ENCODE assay signal across 21 cellular contexts in the genomic region with DNA sequence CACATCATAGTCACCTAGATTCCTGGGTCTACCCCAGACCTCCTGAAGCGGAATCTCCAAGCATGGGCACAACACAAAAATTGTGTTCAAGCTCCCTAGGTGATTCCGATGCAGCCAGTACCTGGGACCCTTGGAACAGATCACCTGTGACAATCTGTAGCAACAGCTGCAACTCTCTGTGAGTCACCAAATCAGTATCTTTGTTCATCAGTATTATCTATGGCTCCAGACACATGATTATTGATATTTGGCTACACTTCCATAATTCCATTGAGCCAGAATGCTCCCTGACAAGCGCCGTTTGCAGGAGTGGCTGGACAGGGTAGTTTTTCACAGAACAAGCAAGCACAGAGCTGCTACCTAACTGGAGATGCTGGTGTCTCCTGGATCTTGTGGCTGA. TPM values are rescaled to one million over a fixed set of nuclear protein-coding genes. Genes with fewer than 3 reads are reported as not detected.
DNase-seq lines count a peak whose midpoint lies in the region; ATAC-seq lines count a peak whose summit lies in the region.
"Had no signal": no experiment of that assay in that cellular context is flagged by ENCODE, and none has a peak within 500 bp of the region (broad histone marks: within the 10 kb centered on the region; RNA-seq: fewer than 3 reads in every experiment).

No MANE protein-coding gene starts in this region.

- H3K27ac ChIP-seq in duodenal mucosa (ENCODE audit: low read depth, low read length): no peak overlapping the region
- H3K27ac ChIP-seq: 22Rv1, BLaER1, C4-2B had no signal

- H3K27me3 ChIP-seq in duodenal mucosa (ENCODE audit: control insufficient read depth in 1 of 2, insufficient read depth in 2 of 2, low read length in 2 of 2): no peaks in the 10 kb centered on the region
- H3K27me3 ChIP-seq: BLaER1 had no signal

- peaks cover 0 to 7% of the 10 kb centered on the region in 2 donors for H3K36me3 ChIP-seq in duodenal mucosa (ENCODE audit: control insufficient read depth in 1 of 2, insufficient read depth in 2 of 2, low read length in 2 of 2)
- H3K36me3 ChIP-seq: BLaER1, HAP-1 had no signal

- peak overlapping the region; percentile 27 to 36 for H3K4me3 ChIP-seq in duodenal mucosa (ENCODE audit: low read depth in 1 of 2, low read length in 2 of 2)
- H3K4me3 ChIP-seq: BLaER1, GM12878, HAP-1 had no signal

- peak; percentile 14 for DNase-seq in activated effector memory CD4-positive, alpha-beta T cell treated with anti-CD3 and anti-CD28 coated beads, Interleukin-2, amount 50 U/mL, for 16 hours
- no peak for DNase-seq in activated effector memory CD4-positive, alpha-beta T cell treated with Interleukin-2 at 50 U/mL for 16 hours
- DNase-seq in posterior vena cava (ENCODE audit: low spot score) (peak; percentile 48), NCI-H345 treated with DMSO at 0.1 percent for 48 hours (lab: John Stamatoyannopoulos, UW; ENCODE audit: unreplicated experiment) (no peak)
- DNase-seq: CD4-positive, CD25-positive, alpha-beta regulatory T cell; CD8-positive, alpha-beta T cell; DMS 273 treated with DMSO at 0.1 percent for 48 hours; DMS79; EL; GDM1; GOT3; HFFc6 had no signal

- intact Hi-C loops in posterior vena cava (cut with DNase I): no loop called here

- peaks cover 20 to 28% of the 10 kb centered on the region in 2 donors for H3K4me1 ChIP-seq in duodenal mucosa (ENCODE audit: control insufficient read depth in 1 of 2, insufficient read depth in 2 of 2, low read length in 2 of 2)
- H3K4me1 ChIP-seq: BLaER1, HAP-1 had no signal

- no peaks in the 10 kb centered on the region for H3K9me3 ChIP-seq in duodenal mucosa (ENCODE audit: control insufficient read depth in 1 of 2, low read length in 2 of 2)
- H3K9me3 ChIP-seq: BLaER1, HAP-1 had no signal

- H3K9ac ChIP-seq in duodenal mucosa (ENCODE audit: low read depth in 1 of 2, low read length in 2 of 2): no peak overlapping the region
- H3K9ac ChIP-seq: BLaER1 had no signal

- ATAC-seq in GM18520 (IDR thresholded peaks at IDR 0.05; ENCODE audit: unreplicated experiment): no peak
- no peak for ATAC-seq in HG03378 (IDR thresholded peaks at IDR 0.05; ENCODE audit: unreplicated experiment)
- ATAC-seq: CD8-positive, alpha-beta T cell had no signal

RNA-seq across cellular contexts. Expression of a gene that starts 16.2 kb away (rescaled TPM):
- total RNA-seq in posterior vena cava: under 1 TPM in 1 of 2 donors, not detected in 1; 0.28 TPM
- total RNA-seq: B cell; CD8-positive, alpha-beta T cell; HFFc6 had no signal

Comparison
In these comparisons a context has a peak if more than half of its experiments do, and no peak if none do; other contexts are left out.
1. DNase-seq: peak in activated effector memory CD4-positive, alpha-beta T cell treated with anti-CD3 and anti-CD28 coated beads, Interleukin-2, amount 50 U/mL, for 16 hours (single experiment) and posterior vena cava (single experiment); none in activated effector memory CD4-positive, alpha-beta T cell treated with Interleukin-2 at 50 U/mL for 16 hours (single experiment) and NCI-H345 treated with DMSO at 0.1 percent for 48 hours (single experiment).